ENCODE assay signal across 16 cellular contexts in the genomic region with DNA sequence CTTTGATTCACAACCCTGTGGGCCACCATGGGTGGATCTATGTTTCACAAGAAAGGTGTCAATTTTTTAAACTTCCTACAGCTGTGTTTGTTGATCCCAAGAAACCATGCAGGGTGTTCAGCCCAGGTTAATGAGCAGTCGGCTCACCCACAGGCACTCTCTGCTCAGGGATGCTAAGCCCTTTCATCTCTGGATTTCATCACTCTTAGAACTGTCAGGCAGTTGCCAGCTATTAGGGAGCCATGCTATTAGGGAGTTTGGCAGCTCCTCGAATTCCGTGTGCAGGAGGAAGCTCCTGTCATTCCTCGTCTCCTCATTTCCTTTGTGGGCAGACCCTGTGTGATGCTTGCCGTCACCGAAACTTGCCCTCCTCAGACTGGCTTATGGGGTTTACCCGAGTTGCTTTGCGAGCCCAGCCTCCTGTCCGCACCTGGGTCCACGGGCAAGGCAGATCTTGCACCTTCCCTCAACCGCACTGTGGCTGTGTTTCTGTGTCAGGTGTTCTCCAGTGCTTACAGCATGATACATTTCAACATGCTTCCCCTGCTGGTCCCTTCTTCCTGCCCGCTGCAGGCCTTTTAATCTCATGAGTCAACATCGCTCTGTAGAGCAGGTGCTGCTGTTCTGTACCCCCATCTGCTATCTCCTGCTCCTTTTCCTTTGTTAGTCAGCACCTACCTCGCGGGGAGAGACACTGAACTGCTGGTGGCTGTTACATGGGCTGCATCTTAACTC.
DNase-seq lines count a peak whose midpoint lies in the region; ATAC-seq and TF ChIP-seq lines count a peak whose summit lies in the region.
"Had no signal": no experiment of that assay in that cellular context is flagged by ENCODE, and none has a peak within 500 bp of the region (broad histone marks: within the 10 kb centered on the region; RNA-seq: fewer than 3 reads in every experiment).

No MANE protein-coding gene starts in this region.

- no peak overlapping the region for H2AK5ac ChIP-seq in IMR-90 (ENCODE audit: low read depth, low read length)

- H2AK9ac ChIP-seq in IMR-90 (replicated peaks; ENCODE audit: low read depth, low read length, poor library complexity), result no peak overlapping the region

- TF ChIP-seq POLR2A in IMR-90 (IDR thresholded peaks at IDR 0.05; ENCODE audit: low read depth, low read length), result no peak

- H4K8ac ChIP-seq in IMR-90 (ENCODE audit: low read depth in 2 of 2, low read length in 2 of 2), result no peak overlapping the region

- peaks cover 2% of the 10 kb centered on the region for H3F3A ChIP-seq in SK-N-SH (replicated peaks; ENCODE audit: insufficient read depth)

- no TSS peak for BruUV-seq in IMR-90 (replicated peaks; lab: Mats Ljungman, UMichigan)

- H3K27ac ChIP-seq in IMR-90 (ENCODE audit: insufficient read depth, low read length), result no peak overlapping the region
- H3K27ac ChIP-seq in SK-N-SH (ENCODE audit: low read depth in 2 of 2, low read length in 1 of 2), result peak overlapping the region in 1 of 2 experiments; percentile 87; a peak in 2 of 4 replicates
- H3K27ac ChIP-seq: gastrocnemius medialis, psoas muscle had no signal

- H3K14ac ChIP-seq in IMR-90 (replicated peaks; ENCODE audit: low read depth, low read length), result no peak overlapping the region

- no peak overlapping the region for H2BK120ac ChIP-seq in IMR-90 (ENCODE audit: low read depth, low read length)

- H2AFZ ChIP-seq in IMR-90 (replicated peaks; ENCODE audit: low read length, poor library complexity) (peak overlapping the region; percentile 43), SK-N-SH (ENCODE audit: low read depth) (no peak overlapping the region)

- H3K9me3 ChIP-seq in IMR-90 (ENCODE audit: control insufficient read depth, insufficient read depth, low read length), result no peaks in the 10 kb centered on the region
- no peaks in the 10 kb centered on the region for H3K9me3 ChIP-seq in SK-N-SH
- H3K9me3 ChIP-seq: gastrocnemius medialis, psoas muscle had no signal

- no peak overlapping the region for H2BK15ac ChIP-seq in IMR-90 (ENCODE audit: low read depth, low read length)

- CTCF ChIA-PET in activated CD4-positive, alpha-beta T cell treated with anti-CD3 and anti-CD28 coated beads, Interleukin-2, amount 10 ng/mL, durations not matched to agents 7 days and 5 days (lab: Charles Lee), result no interaction called here
- CTCF ChIA-PET in IMR-90 (lab: Yijun Ruan, JAX), result no interaction called here
- CTCF ChIA-PET in SK-N-SH (lab: Yijun Ruan, JAX), result interaction anchor here (0.9 to 2.2 kb wide), 9 partner anchors 9 to 1060 kb away, joined by 3 to 9 read pairs (median 4); no protein-coding TSS in a partner anchor

- peaks cover 2% of the 10 kb centered on the region for H3K27me3 Mint-ChIP-seq in activated CD4-positive, alpha-beta T cell treated with anti-CD3 and anti-CD28 coated beads, Interleukin-2, amount 10 ng/mL, durations not matched to agents 7 days and 5 days
- H3K27me3 Mint-ChIP-seq in naive thymus-derived CD8-positive, alpha-beta T cell, result peaks cover 0 to 4% (median 0%) of the 10 kb centered on the region in 5 donors
- H3K27me3 Mint-ChIP-seq in immature natural killer cell (ENCODE audit: low read depth in 3 of 3), result peaks cover 0 to 6% (median 2%) of the 10 kb centered on the region in 3 donors
- H3K27me3 Mint-ChIP-seq: activated T-cell treated with anti-CD3 and anti-CD28 coated beads, Interleukin-2, amount 50 U/mL, for 24 hours had no signal

- no peaks in the 10 kb centered on the region for H3K36me3 Mint-ChIP-seq in activated CD4-positive, alpha-beta T cell treated with anti-CD3 and anti-CD28 coated beads, Interleukin-2, amount 10 ng/mL, durations not matched to agents 7 days and 5 days (ENCODE audit: low read depth)
- H3K36me3 Mint-ChIP-seq in naive thymus-derived CD8-positive, alpha-beta T cell, result no peaks in the 10 kb centered on the region
- H3K36me3 Mint-ChIP-seq in immature natural killer cell, result no peaks in the 10 kb centered on the region
- H3K36me3 Mint-ChIP-seq: WTC11 had no signal

- H3K23ac ChIP-seq in IMR-90 (ENCODE audit: low read depth, low read length), result no peak overlapping the region

- no peak overlapping the region for H4K5ac ChIP-seq in IMR-90 (ENCODE audit: low read depth, low read length)

- TF ChIP-seq RAD21 in IMR-90 (IDR thresholded peaks at IDR 0.05; ENCODE audit: low read length) (no peak), SK-N-SH (IDR thresholded peaks at IDR 0.05; ENCODE audit: low read length) (no peak; the same call in 1 of the 2 replicates)

- in situ Hi-C loops in IMR-90 (cut with MboI; ENCODE audit: low sequenced_read_pairs), result no loop called here

- H3K4me1 ChIP-seq in IMR-90 (ENCODE audit: control insufficient read depth, insufficient read depth, low read length), result no peaks in the 10 kb centered on the region
- H3K4me1 ChIP-seq in SK-N-SH (ENCODE audit: control insufficient read depth in 1 of 2, insufficient read depth in 2 of 2, low read depth in 1 of 2, low read length in 1 of 2), result peaks cover 0 to 34% of the 10 kb centered on the region in 2 experiments; a peak in 2 of 4 replicates
- H3K4me1 ChIP-seq: gastrocnemius medialis, psoas muscle had no signal

- H3K9me1 ChIP-seq in IMR-90 (ENCODE audit: insufficient read depth, low read length), result no peaks in the 10 kb centered on the region

- TF ChIP-seq CTCF in IMR-90 (conservative IDR thresholded peaks at IDR 0.05; ENCODE audit: low read depth, low read length) (no peak), SK-N-SH (IDR thresholded peaks at IDR 0.05) (no peak)

- H2BK5ac ChIP-seq in IMR-90 (ENCODE audit: low read depth, low read length, poor library complexity, severe bottlenecking), result no peak overlapping the region

- peaks cover 77% of the 10 kb centered on the region for H3K79me2 ChIP-seq in SK-N-SH (ENCODE audit: insufficient read depth)

- H3K4me3 Mint-ChIP-seq in activated CD4-positive, alpha-beta T cell treated with anti-CD3 and anti-CD28 coated beads, Interleukin-2, amount 10 ng/mL, durations not matched to agents 7 days and 5 days, result no peak overlapping the region
- H3K4me3 Mint-ChIP-seq in naive thymus-derived CD8-positive, alpha-beta T cell, result peak overlapping the region in 8 of 10 donors; percentile 6 to 64 (median 54)
- H3K4me3 Mint-ChIP-seq in immature natural killer cell, result peak overlapping the region in 1 of 5 donors; percentile 32
- H3K4me3 Mint-ChIP-seq: activated T-cell treated with anti-CD3 and anti-CD28 coated beads, Interleukin-2, amount 50 U/mL, for 24 hours; WTC11 had no signal

- H3K9ac ChIP-seq in IMR-90 (ENCODE audit: low read depth, low read length), result no peak overlapping the region
- no peak overlapping the region for H3K9ac ChIP-seq in SK-N-SH

- peak; percentile 15 for DNase-seq in activated CD4-positive, alpha-beta T cell treated with anti-CD3 and anti-CD28 coated beads, Interleukin-2, amount 10 ng/mL, durations not matched to agents 7 days and 5 days
- no peak for DNase-seq in activated CD4-positive, alpha-beta T cell treated with anti-CD3 and anti-CD28 coated beads, Interleukin-2, amount 50 U/mL, for 48 hours
- DNase-seq in IMR-90 (no peak), SK-N-SH (peak; percentile 41), NCI-H2107 (lab: John Stamatoyannopoulos, UW) (no peak), immature natural killer cell (no peak)
- no peak for DNase-seq in naive thymus-derived CD8-positive, alpha-beta T cell
- no peak for DNase-seq in activated CD4-positive, CD25-positive, alpha-beta regulatory T cell treated with anti-CD3 and anti-CD28 coated beads, Interleukin-2, amount 50 U/mL, for 72 hours
- DNase-seq: activated T-cell treated with anti-CD3 and anti-CD28 coated beads, Interleukin-2, amount 50 U/mL, for 24 hours; gastrocnemius medialis; NCI-H226; psoas muscle; substantia nigra; T-helper 1 cell had no signal

- H3K27ac Mint-ChIP-seq in activated CD4-positive, alpha-beta T cell treated with anti-CD3 and anti-CD28 coated beads, Interleukin-2, amount 10 ng/mL, durations not matched to agents 7 days and 5 days, result peak overlapping the region; percentile 3
- H3K27ac Mint-ChIP-seq in naive thymus-derived CD8-positive, alpha-beta T cell, result peak overlapping the region in 4 of 10 donors; percentile 2 to 29 (median 6)
- H3K27ac Mint-ChIP-seq in immature natural killer cell, result no peak overlapping the region
- H3K27ac Mint-ChIP-seq: activated T-cell treated with anti-CD3 and anti-CD28 coated beads, Interleukin-2, amount 50 U/mL, for 24 hours; WTC11 had no signal

- no peak for ATAC-seq in IMR-90 (ENCODE audit: low read depth)
- peak in 1 of 2 donors; percentile 44 for ATAC-seq in naive thymus-derived CD8-positive, alpha-beta T cell
- ATAC-seq: gastrocnemius medialis, Panc1, psoas muscle, WTC11 had no signal

- dilution Hi-C loops in IMR-90 (cut with HindIII; ENCODE audit: low sequenced_read_pairs, unreplicated experiment), result no loop called here

- H3K9me2 ChIP-seq in SK-N-SH, result no peaks in the 10 kb centered on the region

- H3K4ac ChIP-seq in IMR-90 (ENCODE audit: low read depth, low read length), result no peak overlapping the region

- H2BK20ac ChIP-seq in IMR-90 (ENCODE audit: low read depth, low read length), result no peak overlapping the region

- no peak overlapping the region for H3K4me2 ChIP-seq in IMR-90 (ENCODE audit: low read depth, low read length)
- no peak overlapping the region for H3K4me2 ChIP-seq in SK-N-SH

- TF ChIP-seq EP300 in SK-N-SH (IDR thresholded peaks at IDR 0.05; ENCODE audit: borderline replicate concordance in 1 of 2, low read depth in 1 of 2, low read length in 1 of 2), result no peak

- WGBS in IMR-90 (ENCODE audit: extremely low coverage in 2 of 2, insufficient read length in 1 of 2), 2 experiments, result 83% methylated on average over 10 of the region's 15 CpGs; no CpG with 5 or more reads in 1 of the 2 experiments
- 83% methylated on average over 15 of the region's 15 CpGs for WGBS in SK-N-SH (ENCODE audit: low lambda C conversion rate)

- H3K27me3 ChIP-seq in IMR-90 (ENCODE audit: control insufficient read depth, insufficient read depth, low read length), result peaks cover 4% of the 10 kb centered on the region
- no peaks in the 10 kb centered on the region for H3K27me3 ChIP-seq in SK-N-SH (ENCODE audit: insufficient read depth)
- H3K27me3 ChIP-seq: gastrocnemius medialis had no signal

- POLR2A ChIA-PET in activated CD4-positive, alpha-beta T cell treated with anti-CD3 and anti-CD28 coated beads, Interleukin-2, amount 10 ng/mL, durations not matched to agents 7 days and 5 days (lab: Charles Lee), result no interaction called here
- POLR2A ChIA-PET in IMR-90 (lab: Charles Lee; ENCODE audit: unreplicated experiment) (no interaction called here), SK-N-SH (lab: Yijun Ruan, JAX) (no interaction called here)
- POLR2A ChIA-PET in naive thymus-derived CD8-positive, alpha-beta T cell (lab: Charles Lee), result no interaction called here

- intact Hi-C loops in IMR-90 (cut with micrococcal nuclease), result no loop called here

- H4K91ac ChIP-seq in IMR-90 (ENCODE audit: insufficient read depth, low read depth, low read length), result no peak overlapping the region

- H3K36me3 ChIP-seq in IMR-90 (ENCODE audit: control insufficient read depth, insufficient read depth, low read length) (no peaks in the 10 kb centered on the region), SK-N-SH (replicated peaks in 1 of 2; ENCODE audit: control insufficient read depth in 1 of 2, insufficient read depth in 2 of 2, low read length in 1 of 2) (peaks cover 0 to 9% of the 10 kb centered on the region in 2 experiments)
- H3K36me3 ChIP-seq: gastrocnemius medialis had no signal

- H3K18ac ChIP-seq in IMR-90 (ENCODE audit: low read depth, low read length), result no peak overlapping the region

- no peak overlapping the region for H3K56ac ChIP-seq in IMR-90 (ENCODE audit: extremely low read depth, insufficient read depth, low read length)

- no peaks in the 10 kb centered on the region for H4K20me1 ChIP-seq in IMR-90 (ENCODE audit: insufficient read depth, low read length)
- H4K20me1 ChIP-seq in SK-N-SH (ENCODE audit: insufficient read depth), result 0 out of 2 replicates have a peak, but pooled peaks cover 5% of the 10 kb centered on the region

- H3K79me1 ChIP-seq in IMR-90 (ENCODE audit: low read depth in 1 of 2, low read length in 2 of 2), result no peaks in the 10 kb centered on the region

- no peak overlapping the region for H3K4me3 ChIP-seq in IMR-90 (ENCODE audit: insufficient read depth, low read depth, low read length)
- H3K4me3 ChIP-seq in SK-N-SH (ENCODE audit: low read depth in 2 of 2, low read length in 1 of 2), result no peak overlapping the region
- H3K4me3 ChIP-seq: gastrocnemius medialis, psoas muscle had no signal

- peaks cover 9% of the 10 kb centered on the region for H3K4me1 Mint-ChIP-seq in activated CD4-positive, alpha-beta T cell treated with anti-CD3 and anti-CD28 coated beads, Interleukin-2, amount 10 ng/mL, durations not matched to agents 7 days and 5 days
- peaks cover 6 to 12% (median 8%) of the 10 kb centered on the region in 4 donors for H3K4me1 Mint-ChIP-seq in naive thymus-derived CD8-positive, alpha-beta T cell
- H3K4me1 Mint-ChIP-seq in immature natural killer cell, result peaks cover 0 to 7% of the 10 kb centered on the region in 2 donors

- H3K9me3 Mint-ChIP-seq in activated CD4-positive, alpha-beta T cell treated with anti-CD3 and anti-CD28 coated beads, Interleukin-2, amount 10 ng/mL, durations not matched to agents 7 days and 5 days, result no peaks in the 10 kb centered on the region
- H3K9me3 Mint-ChIP-seq in naive thymus-derived CD8-positive, alpha-beta T cell, result peaks cover 0 to 3% (median 0%) of the 10 kb centered on the region in 9 donors
- H3K9me3 Mint-ChIP-seq in immature natural killer cell, result peaks cover 0 to 9% (median 2%) of the 10 kb centered on the region in 6 donors
- H3K9me3 Mint-ChIP-seq: activated T-cell treated with anti-CD3 and anti-CD28 coated beads, Interleukin-2, amount 50 U/mL, for 24 hours; WTC11 had no signal

Comparison
In these comparisons a context has a peak if more than half of its experiments do, and no peak if none do; other contexts are left out.
1. DNase-seq: peak in activated CD4-positive, alpha-beta T cell treated with anti-CD3 and anti-CD28 coated beads, Interleukin-2, amount 10 ng/mL, durations not matched to agents 7 days and 5 days (single experiment) and SK-N-SH (single experiment); none in activated CD4-positive, alpha-beta T cell treated with anti-CD3 and anti-CD28 coated beads, Interleukin-2, amount 50 U/mL, for 48 hours (0 of 2), IMR-90 (single experiment), naive thymus-derived CD8-positive, alpha-beta T cell (0 of 10), NCI-H2107 (single experiment), activated CD4-positive, CD25-positive, alpha-beta regulatory T cell treated with anti-CD3 and anti-CD28 coated beads, Interleukin-2, amount 50 U/mL, for 72 hours (single experiment) and immature natural killer cell (0 of 3).